In the genomic region with DNA sequence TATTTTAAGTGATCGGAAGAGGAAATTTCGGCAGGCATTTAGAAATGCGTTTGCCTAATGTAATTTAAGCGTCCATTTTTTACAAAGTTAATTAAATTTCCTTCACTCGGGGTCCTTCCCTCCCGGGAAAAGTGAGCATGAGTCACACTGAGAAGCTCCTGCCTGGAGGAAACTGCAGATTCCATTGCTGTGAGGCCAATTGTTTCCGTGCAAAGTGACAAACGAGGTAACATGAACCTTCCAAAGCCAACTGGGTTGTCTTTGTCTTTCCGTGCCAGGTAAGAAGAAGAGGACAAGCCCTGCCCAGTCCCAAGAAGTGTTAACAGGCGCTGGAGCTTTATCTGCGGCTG, we compare ENCODE assay signal across 9 cellular contexts.
DNase-seq lines count a peak whose midpoint lies in the region; ATAC-seq and TF ChIP-seq lines count a peak whose summit lies in the region.
"Had no signal": no experiment of that assay in that cellular context is flagged by ENCODE, and none has a peak within 500 bp of the region (broad histone marks: within the 10 kb centered on the region; RNA-seq: fewer than 3 reads in every experiment).

No MANE protein-coding gene starts in this region.

- no peaks in the 10 kb centered on the region for H3K36me3 Mint-ChIP-seq in osteocyte (ENCODE audit: unreplicated experiment)

- TF ChIP-seq CTCF in foreskin keratinocyte (conservative IDR thresholded peaks at IDR 0.05) (no peak), osteocyte (IDR thresholded peaks at IDR 0.05) (no peak)

- H3K36me3 ChIP-seq in BLaER1 treated with 17β-estradiol and CSF1 and Interleukin-3, amounts not matched to agents 10 nM and 100 nM = no peaks in the 10 kb centered on the region
- no peaks in the 10 kb centered on the region for H3K36me3 ChIP-seq in SJSA1

- H3K27ac ChIP-seq in BLaER1 treated with 17β-estradiol and CSF1 and Interleukin-3, amounts not matched to agents 10 nM and 100 nM = peak overlapping the region in 3 of 11 experiments; percentile 24 to 37 (median 29); a peak in 2 of 22 replicates
- peak overlapping the region; percentile 33 for H3K27ac ChIP-seq in SJSA1
- H3K27ac ChIP-seq in foreskin keratinocyte = no peak overlapping the region

- H3K4me3 ChIP-seq in BLaER1 treated with 17β-estradiol and CSF1 and Interleukin-3, amounts not matched to agents 10 nM and 100 nM = peak overlapping the region; percentile 41 to 67 (median 56)
- H3K4me3 ChIP-seq in SJSA1 = peak overlapping the region; percentile 36

- peaks cover 19 to 33% (median 30%) of the 10 kb centered on the region in 10 experiments for H3K4me1 ChIP-seq in BLaER1 treated with 17β-estradiol and CSF1 and Interleukin-3, amounts not matched to agents 10 nM and 100 nM
- H3K4me1 ChIP-seq in SJSA1 (replicated peaks) (peaks cover 16% of the 10 kb centered on the region), foreskin keratinocyte (no peaks in the 10 kb centered on the region)

- H3K9ac ChIP-seq in BLaER1 treated with 17β-estradiol and CSF1 and Interleukin-3, amounts not matched to agents 10 nM and 100 nM = peak overlapping the region; percentile 46 to 73 (median 60); a peak in 19 of 22 replicates

- H3K27ac Mint-ChIP-seq in osteocyte (ENCODE audit: unreplicated experiment) = peak overlapping the region; percentile 87
- H3K27ac Mint-ChIP-seq: activated T-cell treated with anti-CD3 and anti-CD28 coated beads, Interleukin-2, amount 50 U/mL, for 72 hours had no signal

- no peaks in the 10 kb centered on the region for H3K9me3 ChIP-seq in BLaER1 treated with 17β-estradiol and CSF1 and Interleukin-3, amounts not matched to agents 10 nM and 100 nM (replicated peaks in 1 of 11)
- H3K9me3 ChIP-seq in SJSA1 (replicated peaks) = no peaks in the 10 kb centered on the region

- H3K27me3 ChIP-seq in BLaER1 treated with 17β-estradiol and CSF1 and Interleukin-3, amounts not matched to agents 10 nM and 100 nM = peaks cover 11 to 20% (median 17%) of the 10 kb centered on the region in 11 experiments; a peak in 20 of 22 replicates
- H3K27me3 ChIP-seq in SJSA1 (replicated peaks) (no peaks in the 10 kb centered on the region; the same call in none of the 2 replicates), foreskin keratinocyte (peaks cover 63% of the 10 kb centered on the region)

- H4K20me1 ChIP-seq in BLaER1 treated with 17β-estradiol and CSF1 and Interleukin-3, amounts not matched to agents 10 nM and 100 nM = no peaks in the 10 kb centered on the region

- DNase-seq in SJSA1 (ENCODE audit: low read depth in 1 of 2, low spot score in 2 of 2) (no peak), foreskin keratinocyte (peak; percentile 12 to 39), osteocyte (ENCODE audit: extremely low spot score, unreplicated experiment) (no peak), NCI-H82 treated with DMSO at 0.1 percent for 48 hours (lab: John Stamatoyannopoulos, UW; ENCODE audit: unreplicated experiment) (no peak), NOMO-1 treated with dmso at 0.1 percent for 144 hours (lab: John Stamatoyannopoulos, UW; ENCODE audit: unreplicated experiment) (no peak), T-helper 9 cell (no peak)
- DNase-seq: activated T-cell treated with anti-CD3 and anti-CD28 coated beads, Interleukin-2, amount 50 U/mL, for 72 hours had no signal

- peak overlapping the region; percentile 90 to 99 (median 95) for H3K4me2 ChIP-seq in BLaER1 treated with 17β-estradiol and CSF1 and Interleukin-3, amounts not matched to agents 10 nM and 100 nM

- peak overlapping the region; percentile 69 for H3K4me3 Mint-ChIP-seq in osteocyte (ENCODE audit: unreplicated experiment)

- ATAC-seq in foreskin keratinocyte (peak; percentile 72), GM18907 (IDR thresholded peaks at IDR 0.05; ENCODE audit: unreplicated experiment) (no peak)

- H3K4me1 Mint-ChIP-seq in osteocyte (ENCODE audit: unreplicated experiment) = peaks cover 58% of the 10 kb centered on the region

- no peaks in the 10 kb centered on the region for H3K27me3 Mint-ChIP-seq in osteocyte (ENCODE audit: unreplicated experiment)

- H3K9me3 Mint-ChIP-seq in osteocyte (ENCODE audit: unreplicated experiment) = peaks cover 4% of the 10 kb centered on the region
- H3K9me3 Mint-ChIP-seq: activated T-cell treated with anti-CD3 and anti-CD28 coated beads, Interleukin-2, amount 50 U/mL, for 72 hours had no signal

Comparison
In these comparisons a context has a peak if more than half of its experiments do, and no peak if none do; other contexts are left out.
1. DNase-seq: peak in foreskin keratinocyte (2 of 2); none in SJSA1 (0 of 2), osteocyte (single experiment), NCI-H82 treated with DMSO at 0.1 percent for 48 hours (single experiment), NOMO-1 treated with dmso at 0.1 percent for 144 hours (single experiment) and T-helper 9 cell (single experiment).